Comparison of ENCODE assay signal across 1 cellular context in the genomic region with DNA sequence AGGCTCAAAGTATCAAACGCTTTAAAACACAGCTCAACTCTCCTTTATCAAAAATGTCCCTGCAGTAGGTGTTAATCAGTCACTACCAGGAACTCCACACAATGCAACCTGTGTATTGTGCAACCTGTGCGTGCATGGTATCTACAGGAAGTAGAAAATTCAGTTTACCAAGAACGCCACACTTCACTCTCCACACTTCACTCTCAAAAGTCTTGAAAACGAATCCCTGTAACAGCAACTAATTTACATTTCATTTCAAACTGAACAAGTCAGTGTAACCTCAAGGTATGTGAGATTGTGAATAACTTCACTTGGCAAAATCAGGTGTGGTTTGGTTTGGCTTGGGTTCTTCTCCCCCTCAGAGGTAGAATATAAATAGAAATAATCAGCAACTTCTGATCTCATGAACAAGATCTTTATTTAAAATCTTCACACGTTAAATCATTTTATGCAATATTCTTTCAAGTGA.
TF ChIP-seq lines count a peak whose summit lies in the region.

No MANE protein-coding gene starts in this region.

TF ChIP-seq in SK-N-SH, 30 proteins besides CTCF, POLR2A, EP300 and RAD21 (continued from another document):
- TF ChIP-seq REST (IDR thresholded peaks at IDR 0.05; ENCODE audit: low read depth, low read length), result no peak
- no peak for TF ChIP-seq TAF1 (IDR thresholded peaks at IDR 0.05; ENCODE audit: borderline replicate concordance, low read depth, low read length)
- no peak for TF ChIP-seq MXI1 (IDR thresholded peaks at IDR 0.05; ENCODE audit: low read depth, low read length)
- TF ChIP-seq FOXM1 (IDR thresholded peaks at IDR 0.05; ENCODE audit: low read depth), result no peak
- TF ChIP-seq MAX (IDR thresholded peaks at IDR 0.05; ENCODE audit: low read depth), result no peak
- TF ChIP-seq EZH2phosphoT487 (IDR thresholded peaks at IDR 0.05; ENCODE audit: borderline replicate concordance, low read depth), result no peak
